ENCODE assay signal across 1 cellular context in the genomic region with DNA sequence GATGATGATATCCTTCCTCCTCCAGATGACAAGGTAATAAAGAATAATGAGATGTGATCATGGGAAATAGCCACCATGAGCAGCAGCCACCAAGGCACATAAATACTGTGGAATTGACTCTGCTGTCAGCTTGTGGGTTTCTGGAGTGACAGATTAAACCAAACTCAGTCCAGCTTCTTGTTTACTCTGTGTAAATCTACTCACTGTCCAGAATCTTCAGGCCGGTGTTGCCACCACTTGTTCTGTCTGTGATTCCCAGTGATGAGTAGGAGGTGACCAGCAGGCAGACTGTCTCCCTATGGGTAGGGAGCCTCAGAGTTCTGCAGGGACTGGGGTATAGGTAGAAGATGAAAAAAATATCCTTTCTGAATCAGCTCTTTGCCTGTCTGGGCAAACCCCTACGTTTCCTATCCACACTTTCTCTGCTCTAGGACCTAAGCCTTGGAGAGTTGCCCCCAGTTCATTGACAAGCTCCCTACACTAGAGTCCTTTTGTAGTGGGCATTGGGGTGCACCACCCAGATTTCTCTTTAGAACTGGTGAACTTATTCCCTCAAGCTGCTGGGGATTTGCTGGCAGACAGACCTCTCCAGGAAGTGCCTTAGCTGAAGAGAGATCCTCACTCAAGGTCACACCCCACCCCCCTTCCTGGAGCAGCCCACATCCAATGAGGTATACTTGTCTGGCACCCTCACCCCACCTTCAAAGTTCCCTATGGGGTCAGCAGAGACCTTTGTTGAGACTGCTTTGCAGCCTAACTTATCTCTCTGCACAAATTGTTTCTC.
TF ChIP-seq lines count a peak whose summit lies in the region.

No MANE protein-coding gene starts in this region.

TF ChIP-seq in K562, 482 proteins besides CTCF, POLR2A, EP300 and RAD21 (continues in another document):
- TF ChIP-seq, protein P1, sequence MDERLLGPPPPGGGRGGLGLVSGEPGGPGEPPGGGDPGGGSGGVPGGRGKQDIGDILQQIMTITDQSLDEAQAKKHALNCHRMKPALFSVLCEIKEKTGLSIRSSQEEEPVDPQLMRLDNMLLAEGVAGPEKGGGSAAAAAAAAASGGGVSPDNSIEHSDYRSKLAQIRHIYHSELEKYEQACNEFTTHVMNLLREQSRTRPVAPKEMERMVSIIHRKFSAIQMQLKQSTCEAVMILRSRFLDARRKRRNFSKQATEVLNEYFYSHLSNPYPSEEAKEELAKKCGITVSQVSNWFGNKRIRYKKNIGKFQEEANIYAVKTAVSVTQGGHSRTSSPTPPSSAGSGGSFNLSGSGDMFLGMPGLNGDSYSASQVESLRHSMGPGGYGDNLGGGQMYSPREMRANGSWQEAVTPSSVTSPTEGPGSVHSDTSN (CRISPR knock-in tag; IDR thresholded peaks at IDR 0.05; ENCODE audit: low read depth): no peak; the same call in 1 of the 2 replicates
- TF ChIP-seq, protein P1 (tag; conservative IDR thresholded peaks at IDR 0.05; ENCODE audit: low read depth): peak; percentile 97
- TF ChIP-seq KDM2B (CRISPR knock-in tag; IDR thresholded peaks at IDR 0.05): no peak
- peak; percentile 81; the same call in 1 of the 2 replicates for TF ChIP-seq ESRRA (IDR thresholded peaks at IDR 0.05; ENCODE audit: borderline replicate concordance, low read depth)
- peak; percentile 73; the same call in 1 of the 2 replicates for TF ChIP-seq LEF1 (IDR thresholded peaks at IDR 0.05)
- TF ChIP-seq GATA2 (CRISPR knock-in tag; IDR thresholded peaks at IDR 0.05): peak; percentile 59; the same call in 1 of the 2 replicates
- no peak for TF ChIP-seq CREBBP (IDR thresholded peaks at IDR 0.05; ENCODE audit: low read depth, low read length)
- TF ChIP-seq, protein P2, sequence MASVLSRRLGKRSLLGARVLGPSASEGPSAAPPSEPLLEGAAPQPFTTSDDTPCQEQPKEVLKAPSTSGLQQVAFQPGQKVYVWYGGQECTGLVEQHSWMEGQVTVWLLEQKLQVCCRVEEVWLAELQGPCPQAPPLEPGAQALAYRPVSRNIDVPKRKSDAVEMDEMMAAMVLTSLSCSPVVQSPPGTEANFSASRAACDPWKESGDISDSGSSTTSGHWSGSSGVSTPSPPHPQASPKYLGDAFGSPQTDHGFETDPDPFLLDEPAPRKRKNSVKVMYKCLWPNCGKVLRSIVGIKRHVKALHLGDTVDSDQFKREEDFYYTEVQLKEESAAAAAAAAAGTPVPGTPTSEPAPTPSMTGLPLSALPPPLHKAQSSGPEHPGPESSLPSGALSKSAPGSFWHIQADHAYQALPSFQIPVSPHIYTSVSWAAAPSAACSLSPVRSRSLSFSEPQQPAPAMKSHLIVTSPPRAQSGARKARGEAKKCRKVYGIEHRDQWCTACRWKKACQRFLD (CRISPR knock-in tag; IDR thresholded peaks at IDR 0.05): peak; percentile 52; the same call in 1 of the 2 replicates
- TF ChIP-seq PML (IDR thresholded peaks at IDR 0.05; ENCODE audit: low read length): peak; percentile 76
- TF ChIP-seq RBM34 (IDR thresholded peaks at IDR 0.05; ENCODE audit: borderline replicate concordance, insufficient read depth, low read length): no peak
- peak; percentile 88 for TF ChIP-seq NCOR1 (IDR thresholded peaks at IDR 0.05)
- peak; percentile 59; the same call in 1 of the 2 replicates for TF ChIP-seq ZNF584 (CRISPR knock-in tag; IDR thresholded peaks at IDR 0.05; ENCODE audit: low read depth)
- TF ChIP-seq TRIM24 (IDR thresholded peaks at IDR 0.05): peak in 1 of 2 experiments; percentile 56; a peak in 1 of 4 replicates
- no peak for TF ChIP-seq CCAR2 (IDR thresholded peaks at IDR 0.05; ENCODE audit: low read depth, low read length)
- TF ChIP-seq HDAC2 (IDR thresholded peaks at IDR 0.05): peak; percentile 99
- TF ChIP-seq, protein P3, sequence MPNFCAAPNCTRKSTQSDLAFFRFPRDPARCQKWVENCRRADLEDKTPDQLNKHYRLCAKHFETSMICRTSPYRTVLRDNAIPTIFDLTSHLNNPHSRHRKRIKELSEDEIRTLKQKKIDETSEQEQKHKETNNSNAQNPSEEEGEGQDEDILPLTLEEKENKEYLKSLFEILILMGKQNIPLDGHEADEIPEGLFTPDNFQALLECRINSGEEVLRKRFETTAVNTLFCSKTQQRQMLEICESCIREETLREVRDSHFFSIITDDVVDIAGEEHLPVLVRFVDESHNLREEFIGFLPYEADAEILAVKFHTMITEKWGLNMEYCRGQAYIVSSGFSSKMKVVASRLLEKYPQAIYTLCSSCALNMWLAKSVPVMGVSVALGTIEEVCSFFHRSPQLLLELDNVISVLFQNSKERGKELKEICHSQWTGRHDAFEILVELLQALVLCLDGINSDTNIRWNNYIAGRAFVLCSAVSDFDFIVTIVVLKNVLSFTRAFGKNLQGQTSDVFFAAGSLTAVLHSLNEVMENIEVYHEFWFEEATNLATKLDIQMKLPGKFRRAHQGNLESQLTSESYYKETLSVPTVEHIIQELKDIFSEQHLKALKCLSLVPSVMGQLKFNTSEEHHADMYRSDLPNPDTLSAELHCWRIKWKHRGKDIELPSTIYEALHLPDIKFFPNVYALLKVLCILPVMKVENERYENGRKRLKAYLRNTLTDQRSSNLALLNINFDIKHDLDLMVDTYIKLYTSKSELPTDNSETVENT (CRISPR knock-in tag; IDR thresholded peaks at IDR 0.05): no peak
- TF ChIP-seq CTBP1 (IDR thresholded peaks at IDR 0.05; ENCODE audit: borderline replicate concordance): peak; percentile 81
- TF ChIP-seq GTF2A2 (tag; IDR thresholded peaks at IDR 0.05): no peak
- TF ChIP-seq NCOA2 (IDR thresholded peaks at IDR 0.05; ENCODE audit: partially characterized antibody in 2 of 2): peak in 1 of 2 experiments; percentile 57
- TF ChIP-seq MEIS2 (IDR thresholded peaks at IDR 0.05; ENCODE audit: partially characterized antibody): peak; percentile 100
- TF ChIP-seq, protein P4, sequence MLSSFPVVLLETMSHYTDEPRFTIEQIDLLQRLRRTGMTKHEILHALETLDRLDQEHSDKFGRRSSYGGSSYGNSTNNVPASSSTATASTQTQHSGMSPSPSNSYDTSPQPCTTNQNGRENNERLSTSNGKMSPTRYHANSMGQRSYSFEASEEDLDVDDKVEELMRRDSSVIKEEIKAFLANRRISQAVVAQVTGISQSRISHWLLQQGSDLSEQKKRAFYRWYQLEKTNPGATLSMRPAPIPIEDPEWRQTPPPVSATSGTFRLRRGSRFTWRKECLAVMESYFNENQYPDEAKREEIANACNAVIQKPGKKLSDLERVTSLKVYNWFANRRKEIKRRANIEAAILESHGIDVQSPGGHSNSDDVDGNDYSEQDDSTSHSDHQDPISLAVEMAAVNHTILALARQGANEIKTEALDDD (IDR thresholded peaks at IDR 0.05): peak; percentile 86
- no peak for TF ChIP-seq ZBTB17 (CRISPR knock-in tag; IDR thresholded peaks at IDR 0.05)
- TF ChIP-seq EP400 (IDR thresholded peaks at IDR 0.05): no peak
- peak; percentile 32; the same call in 1 of the 2 replicates for TF ChIP-seq CXXC5 (CRISPR knock-in tag; IDR thresholded peaks at IDR 0.05)
- TF ChIP-seq TGIF2 (CRISPR knock-in tag; IDR thresholded peaks at IDR 0.05): no peak
- TF ChIP-seq RCOR1 (IDR thresholded peaks at IDR 0.05; ENCODE audit: borderline replicate concordance in 1 of 2, low read depth in 2 of 2, low read length in 2 of 2): peak; percentile 96 to 100
- 0 out of 2 replicates have a peak, but pooled peaks have one; percentile 24 for TF ChIP-seq GABPB1 (CRISPR knock-in tag; IDR thresholded peaks at IDR 0.05)
- TF ChIP-seq, protein P5, sequence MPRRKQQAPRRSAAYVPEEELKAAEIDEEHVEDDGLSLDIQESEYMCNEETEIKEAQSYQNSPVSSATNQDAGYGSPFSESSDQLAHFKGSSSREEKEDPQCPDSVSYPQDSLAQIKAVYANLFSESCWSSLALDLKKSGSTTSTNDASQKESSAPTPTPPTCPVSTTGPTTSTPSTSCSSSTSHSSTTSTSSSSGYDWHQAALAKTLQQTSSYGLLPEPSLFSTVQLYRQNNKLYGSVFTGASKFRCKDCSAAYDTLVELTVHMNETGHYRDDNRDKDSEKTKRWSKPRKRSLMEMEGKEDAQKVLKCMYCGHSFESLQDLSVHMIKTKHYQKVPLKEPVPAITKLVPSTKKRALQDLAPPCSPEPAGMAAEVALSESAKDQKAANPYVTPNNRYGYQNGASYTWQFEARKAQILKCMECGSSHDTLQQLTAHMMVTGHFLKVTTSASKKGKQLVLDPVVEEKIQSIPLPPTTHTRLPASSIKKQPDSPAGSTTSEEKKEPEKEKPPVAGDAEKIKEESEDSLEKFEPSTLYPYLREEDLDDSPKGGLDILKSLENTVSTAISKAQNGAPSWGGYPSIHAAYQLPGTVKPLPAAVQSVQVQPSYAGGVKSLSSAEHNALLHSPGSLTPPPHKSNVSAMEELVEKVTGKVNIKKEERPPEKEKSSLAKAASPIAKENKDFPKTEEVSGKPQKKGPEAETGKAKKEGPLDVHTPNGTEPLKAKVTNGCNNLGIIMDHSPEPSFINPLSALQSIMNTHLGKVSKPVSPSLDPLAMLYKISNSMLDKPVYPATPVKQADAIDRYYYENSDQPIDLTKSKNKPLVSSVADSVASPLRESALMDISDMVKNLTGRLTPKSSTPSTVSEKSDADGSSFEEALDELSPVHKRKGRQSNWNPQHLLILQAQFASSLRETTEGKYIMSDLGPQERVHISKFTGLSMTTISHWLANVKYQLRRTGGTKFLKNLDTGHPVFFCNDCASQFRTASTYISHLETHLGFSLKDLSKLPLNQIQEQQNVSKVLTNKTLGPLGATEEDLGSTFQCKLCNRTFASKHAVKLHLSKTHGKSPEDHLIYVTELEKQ (CRISPR knock-in tag; IDR thresholded peaks at IDR 0.05): 0 out of 2 replicates have a peak, but pooled peaks have one; percentile 57
- peak; percentile 67 for TF ChIP-seq ATF7 (IDR thresholded peaks at IDR 0.05)
- TF ChIP-seq MTA2 (IDR thresholded peaks at IDR 0.05; ENCODE audit: low read depth): peak; percentile 76
- TF ChIP-seq CBFA2T2 (conservative IDR thresholded peaks at IDR 0.05): peak; percentile 87
- no peak for TF ChIP-seq CBX1 (IDR thresholded peaks at IDR 0.05; ENCODE audit: low read depth)
- TF ChIP-seq CHD4 (IDR thresholded peaks at IDR 0.05; ENCODE audit: insufficient read depth, insufficient replicate concordance, low read depth, low read length, poor library complexity, severe bottlenecking): no peak
- peak; percentile 94 for TF ChIP-seq CBFA2T3 (IDR thresholded peaks at IDR 0.05)
- peak; percentile 84 for TF ChIP-seq HDAC3 (IDR thresholded peaks at IDR 0.05; ENCODE audit: borderline replicate concordance, partially characterized antibody)
- no peak for TF ChIP-seq MED1 (CRISPR knock-in tag; IDR thresholded peaks at IDR 0.05; ENCODE audit: borderline replicate concordance)
- TF ChIP-seq HMG20A (CRISPR knock-in tag; conservative IDR thresholded peaks at IDR 0.05): peak; percentile 64; the same call in 1 of the 2 replicates
- TF ChIP-seq PTTG1 (tag; IDR thresholded peaks at IDR 0.05; ENCODE audit: low read depth): no peak
- TF ChIP-seq FOXM1 (IDR thresholded peaks at IDR 0.05; ENCODE audit: low read depth): peak; percentile 67; the same call in 1 of the 2 replicates
- no peak for TF ChIP-seq FOXM1 (CRISPR knock-in tag; IDR thresholded peaks at IDR 0.05; ENCODE audit: low read depth)
- TF ChIP-seq, protein P6, sequence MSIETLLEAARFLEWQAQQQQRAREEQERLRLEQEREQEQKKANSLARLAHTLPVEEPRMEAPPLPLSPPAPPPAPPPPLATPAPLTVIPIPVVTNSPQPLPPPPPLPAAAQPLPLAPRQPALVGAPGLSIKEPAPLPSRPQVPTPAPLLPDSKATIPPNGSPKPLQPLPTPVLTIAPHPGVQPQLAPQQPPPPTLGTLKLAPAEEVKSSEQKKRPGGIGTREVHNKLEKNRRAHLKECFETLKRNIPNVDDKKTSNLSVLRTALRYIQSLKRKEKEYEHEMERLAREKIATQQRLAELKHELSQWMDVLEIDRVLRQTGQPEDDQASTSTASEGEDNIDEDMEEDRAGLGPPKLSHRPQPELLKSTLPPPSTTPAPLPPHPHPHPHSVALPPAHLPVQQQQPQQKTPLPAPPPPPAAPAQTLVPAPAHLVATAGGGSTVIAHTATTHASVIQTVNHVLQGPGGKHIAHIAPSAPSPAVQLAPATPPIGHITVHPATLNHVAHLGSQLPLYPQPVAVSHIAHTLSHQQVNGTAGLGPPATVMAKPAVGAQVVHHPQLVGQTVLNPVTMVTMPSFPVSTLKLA (conservative IDR thresholded peaks at IDR 0.05): peak in 1 of 2 experiments; percentile 74; a peak in 2 of 4 replicates
- TF ChIP-seq RNF2 (IDR thresholded peaks at IDR 0.05): peak; percentile 73; the same call in 1 of the 2 replicates
- TF ChIP-seq, protein P7, sequence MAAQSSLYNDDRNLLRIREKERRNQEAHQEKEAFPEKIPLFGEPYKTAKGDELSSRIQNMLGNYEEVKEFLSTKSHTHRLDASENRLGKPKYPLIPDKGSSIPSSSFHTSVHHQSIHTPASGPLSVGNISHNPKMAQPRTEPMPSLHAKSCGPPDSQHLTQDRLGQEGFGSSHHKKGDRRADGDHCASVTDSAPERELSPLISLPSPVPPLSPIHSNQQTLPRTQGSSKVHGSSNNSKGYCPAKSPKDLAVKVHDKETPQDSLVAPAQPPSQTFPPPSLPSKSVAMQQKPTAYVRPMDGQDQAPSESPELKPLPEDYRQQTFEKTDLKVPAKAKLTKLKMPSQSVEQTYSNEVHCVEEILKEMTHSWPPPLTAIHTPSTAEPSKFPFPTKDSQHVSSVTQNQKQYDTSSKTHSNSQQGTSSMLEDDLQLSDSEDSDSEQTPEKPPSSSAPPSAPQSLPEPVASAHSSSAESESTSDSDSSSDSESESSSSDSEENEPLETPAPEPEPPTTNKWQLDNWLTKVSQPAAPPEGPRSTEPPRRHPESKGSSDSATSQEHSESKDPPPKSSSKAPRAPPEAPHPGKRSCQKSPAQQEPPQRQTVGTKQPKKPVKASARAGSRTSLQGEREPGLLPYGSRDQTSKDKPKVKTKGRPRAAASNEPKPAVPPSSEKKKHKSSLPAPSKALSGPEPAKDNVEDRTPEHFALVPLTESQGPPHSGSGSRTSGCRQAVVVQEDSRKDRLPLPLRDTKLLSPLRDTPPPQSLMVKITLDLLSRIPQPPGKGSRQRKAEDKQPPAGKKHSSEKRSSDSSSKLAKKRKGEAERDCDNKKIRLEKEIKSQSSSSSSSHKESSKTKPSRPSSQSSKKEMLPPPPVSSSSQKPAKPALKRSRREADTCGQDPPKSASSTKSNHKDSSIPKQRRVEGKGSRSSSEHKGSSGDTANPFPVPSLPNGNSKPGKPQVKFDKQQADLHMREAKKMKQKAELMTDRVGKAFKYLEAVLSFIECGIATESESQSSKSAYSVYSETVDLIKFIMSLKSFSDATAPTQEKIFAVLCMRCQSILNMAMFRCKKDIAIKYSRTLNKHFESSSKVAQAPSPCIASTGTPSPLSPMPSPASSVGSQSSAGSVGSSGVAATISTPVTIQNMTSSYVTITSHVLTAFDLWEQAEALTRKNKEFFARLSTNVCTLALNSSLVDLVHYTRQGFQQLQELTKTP (IDR thresholded peaks at IDR 0.05; ENCODE audit: low read depth in 1 of 2, partially characterized antibody in 2 of 2): peak in 1 of 2 experiments; percentile 39
- TF ChIP-seq KDM1A (IDR thresholded peaks at IDR 0.05): peak; percentile 100
- peak in 1 of 2 experiments; percentile 75; a peak in 2 of 4 replicates for TF ChIP-seq TEAD1 (CRISPR knock-in tag; IDR thresholded peaks at IDR 0.05)
- no peak for TF ChIP-seq RAD51 (IDR thresholded peaks at IDR 0.05; ENCODE audit: borderline replicate concordance, low read depth)
- TF ChIP-seq CC2D1A (IDR thresholded peaks at IDR 0.05): peak; percentile 35; the same call in 1 of the 2 replicates
